Comparison of ENCODE assay signal across 26 cellular contexts in genomic region chr20:24112360-24112759, GRCh38.
"Had no signal": no experiment of that assay in that cellular context is flagged by ENCODE, and none has a peak within 500 bp of the region (broad histone marks: within the 10 kb centered on the region; RNA-seq: fewer than 3 reads in every experiment).

No MANE protein-coding gene starts in this region.

- H3K27ac ChIP-seq: gastrocnemius medialis, neutrophil, pancreas, right lobe of liver, thoracic aorta, tibial nerve, upper lobe of left lung had no signal

- H3K4me3 Mint-ChIP-seq: effector memory CD8-positive, alpha-beta T cell; memory B cell; naive B cell; natural killer cell treated with Interleukin-12 subunit alpha and Interleukin-12 subunit beta and Interleukin-15 and Interleukin-18, amount 100 ng/mL, for 72 hours; neural crest cell; stimulated activated naive B cell treated with anti-CD40 and anti-IgM and Interleukin-4, amounts not matched to agents 10 μg/mL and 1 μg/mL and 100 μg/mL, for 72 hours; stimulated activated naive CD8-positive, alpha-beta T cell treated with anti-CD3 and anti-CD28 coated beads, Interleukin-15, Interleukin-2, amounts not matched to agents 100 ng/mL and 50 ng/mL, for 24 hours had no signal

- H3K27ac Mint-ChIP-seq: effector memory CD8-positive, alpha-beta T cell; memory B cell; naive B cell; natural killer cell treated with Interleukin-12 subunit alpha and Interleukin-12 subunit beta and Interleukin-15 and Interleukin-18, amount 100 ng/mL, for 72 hours; progenitor cell of endocrine pancreas; stimulated activated naive B cell treated with anti-CD40 and anti-IgM and Interleukin-4, amounts not matched to agents 10 μg/mL and 1 μg/mL and 100 μg/mL, for 72 hours; stimulated activated naive CD8-positive, alpha-beta T cell treated with anti-CD3 and anti-CD28 coated beads, Interleukin-15, Interleukin-2, amounts not matched to agents 100 ng/mL and 50 ng/mL, for 24 hours had no signal

- H3K36me3 Mint-ChIP-seq: memory B cell; naive B cell; natural killer cell treated with Interleukin-12 subunit alpha and Interleukin-12 subunit beta and Interleukin-15 and Interleukin-18, amount 100 ng/mL, for 72 hours; stimulated activated naive B cell treated with anti-CD40 and anti-IgM and Interleukin-4, amounts not matched to agents 10 μg/mL and 1 μg/mL and 100 μg/mL, for 72 hours had no signal

- H3K27me3 ChIP-seq: neutrophil, pancreas, right lobe of liver, tibial nerve, upper lobe of left lung had no signal

- H3K36me3 ChIP-seq: gastrocnemius medialis, neutrophil, pancreas, right lobe of liver, thoracic aorta, tibial nerve, upper lobe of left lung had no signal

- H3K4me1 Mint-ChIP-seq: naive B cell, neural crest cell had no signal

- H3K4me1 ChIP-seq: gastrocnemius medialis, pancreas, right lobe of liver, tibial nerve, upper lobe of left lung had no signal

- H3K4me3 ChIP-seq: gastrocnemius medialis, lung, mucosa of descending colon, pancreas, right lobe of liver, thoracic aorta, tibial nerve, upper lobe of left lung had no signal

- ATAC-seq: effector memory CD8-positive, alpha-beta T cell; esophagus mucosa; gastrocnemius medialis; mucosa of descending colon; natural killer cell treated with Interleukin-12 subunit alpha and Interleukin-12 subunit beta and Interleukin-15 and Interleukin-18, amount 100 ng/mL, for 72 hours; pancreas; stimulated activated naive B cell treated with anti-CD40 and anti-IgM and Interleukin-4, amounts not matched to agents 10 μg/mL and 1 μg/mL and 100 μg/mL, for 72 hours had no signal

- DNase-seq: cortex of kidney; effector memory CD8-positive, alpha-beta T cell; foreskin fibroblast; gastrocnemius medialis; head of caudate nucleus; mucosa of descending colon; naive B cell; pancreas; small intestine; stimulated activated CD4-positive, alpha-beta T cell treated with anti-CD3 and anti-CD28 coated beads, Interleukin-15, amount 100 ng/mL, for 24 hours; stimulated activated CD4-positive, alpha-beta T cell treated with anti-CD3 and anti-CD28 coated beads, Interleukin-2, amount 100 ng/mL, for 48 hours; stimulated activated naive B cell treated with anti-CD40 and anti-IgM and Interleukin-4, amounts not matched to agents 10 μg/mL and 1 μg/mL and 100 μg/mL, for 72 hours; upper lobe of left lung had no signal

- H3K9me3 ChIP-seq: gastrocnemius medialis, mucosa of descending colon, neutrophil, pancreas, right lobe of liver, thoracic aorta, tibial nerve, upper lobe of left lung had no signal

- H3K27me3 Mint-ChIP-seq: stimulated activated naive CD8-positive, alpha-beta T cell treated with anti-CD3 and anti-CD28 coated beads, Interleukin-15, Interleukin-2, amounts not matched to agents 100 ng/mL and 50 ng/mL, for 24 hours had no signal

- H3K9me3 Mint-ChIP-seq: effector memory CD8-positive, alpha-beta T cell; memory B cell; naive B cell; natural killer cell treated with Interleukin-12 subunit alpha and Interleukin-12 subunit beta and Interleukin-15 and Interleukin-18, amount 100 ng/mL, for 72 hours; neural crest cell; stimulated activated naive B cell treated with anti-CD40 and anti-IgM and Interleukin-4, amounts not matched to agents 10 μg/mL and 1 μg/mL and 100 μg/mL, for 72 hours; stimulated activated naive CD8-positive, alpha-beta T cell treated with anti-CD3 and anti-CD28 coated beads, Interleukin-15, Interleukin-2, amounts not matched to agents 100 ng/mL and 50 ng/mL, for 24 hours had no signal

- FAIRE-seq: keratinocyte, pancreas, small intestine, urothelium cell line had no signal
